1 cellular context compared by ENCODE assay signal in genomic region chr4:55426518-55426917, GRCh38.
TF ChIP-seq lines count a peak whose summit lies in the region.

No MANE protein-coding gene starts in this region.

TF ChIP-seq in K562, 482 proteins besides CTCF, POLR2A, EP300 and RAD21:
- TF ChIP-seq ASH1L (IDR thresholded peaks at IDR 0.05; ENCODE audit: borderline replicate concordance, low read depth, partially characterized antibody) (no peak), EGR1 (conservative IDR thresholded peaks at IDR 0.05) (no peak), ZNF239 (CRISPR knock-in tag; IDR thresholded peaks at IDR 0.05) (peak; percentile 59), MIER1 (IDR thresholded peaks at IDR 0.05; ENCODE audit: low read depth) (no peak), KLF10 (CRISPR knock-in tag; IDR thresholded peaks at IDR 0.05) (no peak), POLR2G (IDR thresholded peaks at IDR 0.05; ENCODE audit: low read depth, low read length) (0 out of 2 replicates have a peak, but pooled peaks have one; percentile 1)
- TF ChIP-seq, protein P1, sequence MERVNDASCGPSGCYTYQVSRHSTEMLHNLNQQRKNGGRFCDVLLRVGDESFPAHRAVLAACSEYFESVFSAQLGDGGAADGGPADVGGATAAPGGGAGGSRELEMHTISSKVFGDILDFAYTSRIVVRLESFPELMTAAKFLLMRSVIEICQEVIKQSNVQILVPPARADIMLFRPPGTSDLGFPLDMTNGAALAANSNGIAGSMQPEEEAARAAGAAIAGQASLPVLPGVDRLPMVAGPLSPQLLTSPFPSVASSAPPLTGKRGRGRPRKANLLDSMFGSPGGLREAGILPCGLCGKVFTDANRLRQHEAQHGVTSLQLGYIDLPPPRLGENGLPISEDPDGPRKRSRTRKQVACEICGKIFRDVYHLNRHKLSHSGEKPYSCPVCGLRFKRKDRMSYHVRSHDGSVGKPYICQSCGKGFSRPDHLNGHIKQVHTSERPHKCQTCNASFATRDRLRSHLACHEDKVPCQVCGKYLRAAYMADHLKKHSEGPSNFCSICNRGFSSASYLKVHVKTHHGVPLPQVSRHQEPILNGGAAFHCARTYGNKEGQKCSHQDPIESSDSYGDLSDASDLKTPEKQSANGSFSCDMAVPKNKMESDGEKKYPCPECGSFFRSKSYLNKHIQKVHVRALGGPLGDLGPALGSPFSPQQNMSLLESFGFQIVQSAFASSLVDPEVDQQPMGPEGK (CRISPR knock-in tag; IDR thresholded peaks at IDR 0.05; ENCODE audit: borderline replicate concordance) = no peak
- TF ChIP-seq, protein P2, sequence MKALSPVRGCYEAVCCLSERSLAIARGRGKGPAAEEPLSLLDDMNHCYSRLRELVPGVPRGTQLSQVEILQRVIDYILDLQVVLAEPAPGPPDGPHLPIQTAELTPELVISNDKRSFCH (CRISPR knock-in tag; IDR thresholded peaks at IDR 0.05) = no peak
- TF ChIP-seq, protein P2 (tag; IDR thresholded peaks at IDR 0.05) = 0 out of 2 replicates have a peak, but pooled peaks have one; percentile 81
- TF ChIP-seq, protein P3, sequence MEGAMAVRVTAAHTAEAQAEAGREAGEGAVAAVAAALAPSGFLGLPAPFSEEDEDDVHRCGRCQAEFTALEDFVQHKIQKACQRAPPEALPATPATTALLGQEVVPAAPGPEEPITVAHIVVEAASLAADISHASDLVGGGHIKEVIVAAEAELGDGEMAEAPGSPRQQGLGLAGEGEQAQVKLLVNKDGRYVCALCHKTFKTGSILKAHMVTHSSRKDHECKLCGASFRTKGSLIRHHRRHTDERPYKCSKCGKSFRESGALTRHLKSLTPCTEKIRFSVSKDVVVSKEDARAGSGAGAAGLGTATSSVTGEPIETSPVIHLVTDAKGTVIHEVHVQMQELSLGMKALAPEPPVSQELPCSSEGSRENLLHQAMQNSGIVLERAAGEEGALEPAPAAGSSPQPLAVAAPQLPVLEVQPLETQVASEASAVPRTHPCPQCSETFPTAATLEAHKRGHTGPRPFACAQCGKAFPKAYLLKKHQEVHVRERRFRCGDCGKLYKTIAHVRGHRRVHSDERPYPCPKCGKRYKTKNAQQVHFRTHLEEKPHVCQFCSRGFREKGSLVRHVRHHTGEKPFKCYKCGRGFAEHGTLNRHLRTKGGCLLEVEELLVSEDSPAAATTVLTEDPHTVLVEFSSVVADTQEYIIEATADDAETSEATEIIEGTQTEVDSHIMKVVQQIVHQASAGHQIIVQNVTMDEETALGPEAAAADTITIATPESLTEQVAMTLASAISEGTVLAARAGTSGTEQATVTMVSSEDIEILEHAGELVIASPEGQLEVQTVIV (CRISPR knock-in tag; IDR thresholded peaks at IDR 0.05; ENCODE audit: borderline replicate concordance) = no peak
TF ChIP-seq in K562: peak in this region for 3.
